ENCODE assay signal across 11 cellular contexts in genomic region chr7:157477550-157478212, GRCh38.
DNase-seq lines count a peak whose midpoint lies in the region; ATAC-seq and TF ChIP-seq lines count a peak whose summit lies in the region.
"Had no signal": no experiment of that assay in that cellular context is flagged by ENCODE, and none has a peak within 500 bp of the region (broad histone marks: within the 10 kb centered on the region; RNA-seq: fewer than 3 reads in every experiment).

No MANE protein-coding gene starts in this region.

- H3K4me3 ChIP-seq in SJSA1 = peak overlapping the region; percentile 29
- H3K4me3 ChIP-seq in sigmoid colon = peak overlapping the region in 1 of 4 donors; percentile 18

- H3K27me3 Mint-ChIP-seq in activated CD4-positive, alpha-beta T cell treated with anti-CD3 and anti-CD28 coated beads, Interleukin-2, amount 10 ng/mL, durations not matched to agents 24 days and 14 days = no peaks in the 10 kb centered on the region
- H3K27me3 Mint-ChIP-seq in activated naive CD8-positive, alpha-beta T cell treated with anti-CD3 and anti-CD28 coated beads, Interleukin-2, amount 50 U/mL, for 24 hours = no peaks in the 10 kb centered on the region

- no peaks in the 10 kb centered on the region for H3K27me3 ChIP-seq in SJSA1 (replicated peaks)
- peaks cover 0 to 5% (median 0%) of the 10 kb centered on the region in 3 donors for H3K27me3 ChIP-seq in sigmoid colon

- H3K4me3 Mint-ChIP-seq in activated CD4-positive, alpha-beta T cell treated with anti-CD3 and anti-CD28 coated beads, Interleukin-2, amount 10 ng/mL, durations not matched to agents 24 days and 14 days = peak overlapping the region; percentile 56
- H3K4me3 Mint-ChIP-seq in activated naive CD8-positive, alpha-beta T cell treated with anti-CD3 and anti-CD28 coated beads, Interleukin-2, amount 50 U/mL, for 24 hours = peak overlapping the region; percentile 63

- peak; percentile 78 for DNase-seq in activated CD4-positive, alpha-beta T cell treated with anti-CD3 and anti-CD28 coated beads, Interleukin-2, amount 10 ng/mL, durations not matched to agents 24 days and 14 days
- DNase-seq in activated CD4-positive, alpha-beta T cell treated with anti-CD3 and anti-CD28 coated beads for 1 hour = no peak
- no peak for DNase-seq in SJSA1 (ENCODE audit: low read depth in 1 of 2, low spot score in 2 of 2)
- no peak for DNase-seq in activated naive CD8-positive, alpha-beta T cell treated with anti-CD3 and anti-CD28 coated beads, Interleukin-2, amount 50 U/mL, for 24 hours
- DNase-seq in sigmoid colon = peak; percentile 50
- DNase-seq in stimulated activated naive CD4-positive, alpha-beta T cell treated with Interleukin-2 at 50 U/mL for 16 hours (lab: John Stamatoyannopoulos, UW) = no peak
- no peak for DNase-seq in omental fat pad (ENCODE audit: low spot score)
- DNase-seq in NCI-H1105 (lab: John Stamatoyannopoulos, UW) = no peak
- DNase-seq: ACHN, immature natural killer cell, Kasumi-1 had no signal

- TF ChIP-seq CTCF in sigmoid colon (IDR thresholded peaks at IDR 0.05) (no peak), omental fat pad (IDR thresholded peaks at IDR 0.05) (no peak)

- peak overlapping the region; percentile 39 for H3K27ac Mint-ChIP-seq in activated CD4-positive, alpha-beta T cell treated with anti-CD3 and anti-CD28 coated beads, Interleukin-2, amount 10 ng/mL, durations not matched to agents 24 days and 14 days
- H3K27ac Mint-ChIP-seq in activated naive CD8-positive, alpha-beta T cell treated with anti-CD3 and anti-CD28 coated beads, Interleukin-2, amount 50 U/mL, for 24 hours = no peak overlapping the region
- H3K27ac Mint-ChIP-seq: immature natural killer cell had no signal

- peaks cover 15% of the 10 kb centered on the region for H3K9me3 Mint-ChIP-seq in activated CD4-positive, alpha-beta T cell treated with anti-CD3 and anti-CD28 coated beads, Interleukin-2, amount 10 ng/mL, durations not matched to agents 24 days and 14 days
- peaks cover 12% of the 10 kb centered on the region for H3K9me3 Mint-ChIP-seq in activated naive CD8-positive, alpha-beta T cell treated with anti-CD3 and anti-CD28 coated beads, Interleukin-2, amount 50 U/mL, for 24 hours

- H3K4me1 Mint-ChIP-seq in activated CD4-positive, alpha-beta T cell treated with anti-CD3 and anti-CD28 coated beads, Interleukin-2, amount 10 ng/mL, durations not matched to agents 24 days and 14 days = peaks cover 25% of the 10 kb centered on the region
- H3K4me1 Mint-ChIP-seq in activated naive CD8-positive, alpha-beta T cell treated with anti-CD3 and anti-CD28 coated beads, Interleukin-2, amount 50 U/mL, for 24 hours = peaks cover 24% of the 10 kb centered on the region
- H3K4me1 Mint-ChIP-seq: immature natural killer cell had no signal

- intact Hi-C loops in activated CD4-positive, alpha-beta T cell treated with anti-CD3 and anti-CD28 coated beads, Interleukin-2, amount 10 ng/mL, durations not matched to agents 24 days and 14 days (cut with micrococcal nuclease) = loop anchor here (1.0 kb wide), 2 partner anchors 13 to 25 kb away; no protein-coding TSS in a partner anchor
- intact Hi-C loops in sigmoid colon (cut with DNase I) = no loop called here

- H3K36me3 ChIP-seq in SJSA1 (no peaks in the 10 kb centered on the region), sigmoid colon (no peaks in the 10 kb centered on the region)

- 68 to 75% methylated on average over 20 of the region's 20 CpGs for WGBS in sigmoid colon, 2 donors

- H3K9me3 ChIP-seq in SJSA1 (replicated peaks) (no peaks in the 10 kb centered on the region), sigmoid colon (peaks cover 0 to 7% (median 2%) of the 10 kb centered on the region in 4 donors)

- H3K36me3 Mint-ChIP-seq in activated CD4-positive, alpha-beta T cell treated with anti-CD3 and anti-CD28 coated beads, Interleukin-2, amount 10 ng/mL, durations not matched to agents 24 days and 14 days (ENCODE audit: low read depth) = peaks cover 19% of the 10 kb centered on the region
- H3K36me3 Mint-ChIP-seq in activated naive CD8-positive, alpha-beta T cell treated with anti-CD3 and anti-CD28 coated beads, Interleukin-2, amount 50 U/mL, for 24 hours (ENCODE audit: low read depth) = peaks cover 13% of the 10 kb centered on the region

- TF ChIP-seq POLR2A in sigmoid colon (IDR thresholded peaks at IDR 0.05) = no peak

- ATAC-seq in activated naive CD8-positive, alpha-beta T cell treated with anti-CD3 and anti-CD28 coated beads, Interleukin-2, amount 50 U/mL, for 24 hours = peak; percentile 18
- no peak for ATAC-seq in omental fat pad (ENCODE audit: low FRiP score)

- no peaks in the 10 kb centered on the region; the same call in 1 of the 2 replicates for H3K4me1 ChIP-seq in SJSA1 (replicated peaks)
- H3K4me1 ChIP-seq in sigmoid colon = no peaks in the 10 kb centered on the region

- H3K27ac ChIP-seq in SJSA1 (no peak overlapping the region), sigmoid colon (no peak overlapping the region)

- TF ChIP-seq EP300 in sigmoid colon (IDR thresholded peaks at IDR 0.05) = no peak

Comparison
In these comparisons a context has a peak if more than half of its experiments do, and no peak if none do; other contexts are left out.
1. DNase-seq: peak in activated CD4-positive, alpha-beta T cell treated with anti-CD3 and anti-CD28 coated beads, Interleukin-2, amount 10 ng/mL, durations not matched to agents 24 days and 14 days (single experiment) and sigmoid colon (single experiment); none in activated CD4-positive, alpha-beta T cell treated with anti-CD3 and anti-CD28 coated beads for 1 hour (single experiment), SJSA1 (0 of 2), activated naive CD8-positive, alpha-beta T cell treated with anti-CD3 and anti-CD28 coated beads, Interleukin-2, amount 50 U/mL, for 24 hours (single experiment), stimulated activated naive CD4-positive, alpha-beta T cell treated with Interleukin-2 at 50 U/mL for 16 hours (single experiment), omental fat pad (single experiment) and NCI-H1105 (single experiment).